ENCODE assay signal across 22 cellular contexts in genomic region chr20:1294497-1294896, GRCh38. TPM values are rescaled to one million over a fixed set of nuclear protein-coding genes. Genes with fewer than 3 reads are reported as not detected.
A peak's percentile ranks its signal among the peaks of the same experiment; 100 is the strongest.
DNase-seq lines count a peak whose midpoint lies in the region; ATAC-seq, FAIRE-seq and TF ChIP-seq lines count a peak whose summit lies in the region.
"Had no signal": no experiment of that assay in that cellular context is flagged by ENCODE, and none has a peak within 500 bp of the region (broad histone marks: within the 10 kb centered on the region; RNA-seq: fewer than 3 reads in every experiment).

No MANE protein-coding gene starts in this region.

- no peak overlapping the region for H3K4me3 ChIP-seq in H1 (ENCODE audit: extremely low read depth in 1 of 4, insufficient read depth in 2 of 4, low read depth in 3 of 4, low read length in 4 of 4)
- H3K4me3 ChIP-seq: K562 had no signal

- intact Hi-C loops in posterior vena cava (cut with DNase I) = loop anchor here in 1 of 2 donors (5.0 kb wide), 1 partner anchor 1138 kb away; no protein-coding TSS in a partner anchor

- in situ Hi-C loops in SK-MEL-5 (cut with HindIII; ENCODE audit: low pct_unique_long_range_greater_than_20kb, low sequenced_read_pairs) = no loop called here

- no peak overlapping the region for H4K5ac ChIP-seq in H1 (ENCODE audit: insufficient read length, low read depth, low read length)

- no peak for TF ChIP-seq RAD21 in H1 (IDR thresholded peaks at IDR 0.05 in 1 of 2, conservative IDR thresholded peaks at IDR 0.05 in 1 of 2; ENCODE audit: low read depth in 2 of 2, low read length in 2 of 2)

- H3K18ac ChIP-seq in H1 (ENCODE audit: extremely low read depth, low read length) = no peak overlapping the region

- H2BK20ac ChIP-seq in H1 (ENCODE audit: low read length) = no peak overlapping the region

- POLR2A ChIA-PET in H1 (lab: Charles Lee; ENCODE audit: partially characterized antibody) = no interaction called here

- H4K20me1 ChIP-seq in H1 (replicated peaks in 1 of 2; ENCODE audit: control insufficient read depth in 1 of 2, insufficient read depth in 2 of 2, low read length in 2 of 2) = peaks cover 0 to 2% of the 10 kb centered on the region in 2 experiments

- no peaks in the 10 kb centered on the region; a peak in 2 of 7 replicates for H3K27me3 ChIP-seq in H1 (replicated peaks in 1 of 4; ENCODE audit: control insufficient read depth in 3 of 4, extremely low read depth in 1 of 4, insufficient read depth in 3 of 4, low read length in 3 of 4)

- no peak overlapping the region for H2BK15ac ChIP-seq in H1 (ENCODE audit: low read length)

- H4K91ac ChIP-seq in H1 (replicated peaks; ENCODE audit: insufficient read length, low read length) = no peak overlapping the region

- H2BK120ac ChIP-seq in H1 (replicated peaks; ENCODE audit: low read depth, low read length) = no peak overlapping the region

- no peak overlapping the region for H2AK5ac ChIP-seq in H1 (ENCODE audit: low read depth, low read length)

- CTCF ChIA-PET in H1 (lab: Charles Lee; ENCODE audit: partially characterized antibody) = no interaction called here

- no peak overlapping the region for H2BK5ac ChIP-seq in H1 (ENCODE audit: low read depth, low read length)

- no peak for FAIRE-seq in H1 (lab: Jason Lieb, UNC)
- FAIRE-seq: K562 had no signal

- TF ChIP-seq POLR2A in H1 (IDR thresholded peaks at IDR 0.05; ENCODE audit: control extremely low read depth in 1 of 2, low read depth in 2 of 2, low read length in 2 of 2) = no peak

- H3K9me3 ChIP-seq in H1 (ENCODE audit: insufficient read depth in 2 of 2, low read depth in 1 of 2, low read length in 1 of 2) = no peaks in the 10 kb centered on the region

- no peak overlapping the region for H3K56ac ChIP-seq in H1 (replicated peaks; ENCODE audit: insufficient read length, low read depth, low read length)

- peak overlapping the region; percentile 43; the same call in 1 of the 2 replicates for H4K8ac ChIP-seq in H1 (ENCODE audit: extremely low read depth, insufficient read depth, low read length)

- no peaks in the 10 kb centered on the region for H3K79me2 ChIP-seq in H1 (ENCODE audit: control insufficient read depth in 1 of 2, insufficient read depth in 2 of 2, low read length in 2 of 2)

- no peak overlapping the region for H3K4me2 ChIP-seq in H1 (ENCODE audit: insufficient read depth in 1 of 2, low read depth in 2 of 2, low read length in 2 of 2)

- no peaks in the 10 kb centered on the region for H3K4me1 ChIP-seq in H1 (replicated peaks in 1 of 4; ENCODE audit: control insufficient read depth in 3 of 4, insufficient read depth in 4 of 4, low read length in 3 of 4)

- no peak overlapping the region for H3K27ac ChIP-seq in H1 (ENCODE audit: low read depth, low read length)
- H3K27ac ChIP-seq: 22Rv1, RWPE1 had no signal

- H2AFZ ChIP-seq in H1 (ENCODE audit: low read length) = no peak overlapping the region

- no peak overlapping the region for H3K14ac ChIP-seq in H1 (ENCODE audit: insufficient read length)

- no peaks in the 10 kb centered on the region for H3K23me2 ChIP-seq in H1 (ENCODE audit: low read depth, low read length)

- no peak for TF ChIP-seq CTCF in H1 (IDR thresholded peaks at IDR 0.05; ENCODE audit: control extremely low read depth in 1 of 3, insufficient read depth in 1 of 3, low read depth in 1 of 3, low read length in 3 of 3)

- H2BK12ac ChIP-seq in H1 (ENCODE audit: low read depth, low read length) = no peak overlapping the region

- 92% methylated on average over 8 of the region's 8 CpGs; no CpG with 5 or more reads in 1 of the 2 experiments for WGBS in H1 (ENCODE audit: extremely low coverage in 1 of 2, insufficient coverage in 1 of 2, insufficient read length in 1 of 2, insufficient replicate concordance in 2 of 2, low coverage in 1 of 2, low lambda C conversion rate in 2 of 2, missing lambda C conversion rate in 1 of 2), 2 experiments

- no peak overlapping the region for H3K9ac ChIP-seq in H1 (replicated peaks in 1 of 4; ENCODE audit: extremely low read depth in 1 of 4, low read depth in 3 of 4, low read length in 3 of 4)

- H3K79me1 ChIP-seq in H1 (ENCODE audit: low read depth, low read length) = no peaks in the 10 kb centered on the region

- no peaks in the 10 kb centered on the region for H3K36me3 ChIP-seq in H1 (ENCODE audit: control insufficient read depth in 2 of 4, insufficient read depth in 4 of 4, low read length in 3 of 4)

- no peak overlapping the region for H3K4ac ChIP-seq in H1 (replicated peaks; ENCODE audit: insufficient read length, low read depth, low read length)

- no peak for ATAC-seq in HG03045 (IDR thresholded peaks at IDR 0.05; ENCODE audit: unreplicated experiment)
- ATAC-seq: K562 had no signal

- DNase-seq in NCI-H2029 (lab: John Stamatoyannopoulos, UW) (peak; percentile 56), NCI-H2029 treated with DMSO at 0.1 percent for 48 hours (lab: John Stamatoyannopoulos, UW) (no peak), SK-MEL-5 (ENCODE audit: low read depth, low spot score) (peak; percentile 4), H1 (ENCODE audit: low read depth in 1 of 2, low spot score in 2 of 2) (no peak), posterior vena cava (ENCODE audit: low spot score) (peak; percentile 78), NCI-H1048 (lab: John Stamatoyannopoulos, UW) (no peak)
- no peak for DNase-seq in stimulated activated CD4-positive, alpha-beta T cell treated with anti-CD3 and anti-CD28 coated beads, Interleukin-15, amount 100 ng/mL, for 24 hours
- DNase-seq: CD4-positive, CD25-positive, alpha-beta regulatory T cell; DMS153; H7; Kasumi-1; NCI-H1105; NCI-H1436 treated with DMSO at 0.1 percent for 48 hours; NCI-H1930; NCI-H446 treated with DMSO at 0.1 percent for 48 hours; NCI-H526; NCI-H82; SHP77 had no signal

- no peak for TF ChIP-seq EP300 in H1 (IDR thresholded peaks at IDR 0.05; ENCODE audit: borderline replicate concordance in 1 of 2, low read depth in 2 of 2, low read length in 2 of 2)

- H3K23ac ChIP-seq in H1 (ENCODE audit: insufficient read length) = no peak overlapping the region

TF ChIP-seq in H1, 55 proteins besides CTCF, POLR2A, EP300 and RAD21 (continues in another document):
- no peak for TF ChIP-seq MAX (IDR thresholded peaks at IDR 0.05)
- TF ChIP-seq SP4 (IDR thresholded peaks at IDR 0.05; ENCODE audit: low read length) = no peak
- no peak for TF ChIP-seq PHF8 (conservative IDR thresholded peaks at IDR 0.05; ENCODE audit: low read depth, low read length)
- no peak for TF ChIP-seq ZNF274 (IDR thresholded peaks at IDR 0.05; ENCODE audit: borderline replicate concordance, extremely low read depth, low read length)
- no peak for TF ChIP-seq USF2 (IDR thresholded peaks at IDR 0.05; ENCODE audit: low read length)
- TF ChIP-seq EGR1 (IDR thresholded peaks at IDR 0.05; ENCODE audit: borderline replicate concordance, low read depth, low read length) = no peak
- TF ChIP-seq SP2 (IDR thresholded peaks at IDR 0.05; ENCODE audit: low read length) = no peak
- no peak for TF ChIP-seq TCF12 (IDR thresholded peaks at IDR 0.05; ENCODE audit: low read depth, low read length)
- TF ChIP-seq E2F6 (IDR thresholded peaks at IDR 0.05) = no peak

RNA-seq across cellular contexts. Expression of gene SNPH, which starts 28.4 kb away (rescaled TPM):
- total RNA-seq in SK-MEL-5 (2014; rRNA removed; shearing (Covaris generic)) = 9.4 and 10.7 TPM in 2 replicates
- polyA plus RNA-seq in SK-MEL-5 (2015; cell fraction: cytosol; rRNA removed) = 13.2 and 15.7 TPM in 2 replicates
- polyA plus RNA-seq in SK-MEL-5 (2015; cell fraction: nucleus; rRNA removed) = 12.8 and 17.3 TPM in 2 replicates
- total RNA-seq in H1 (2021; fragmentation: NEBNext Ultra II Directional; extraction: Animal tissue kit (Norgen Biotek cat#: 25700)) = 4.0 and 4.9 TPM in 2 replicates
- 0.98 and 1.5 TPM in 2 replicates for polyA plus RNA-seq in H1 (2011; rRNA removed)
- polyA plus RNA-seq in H1 (2011; cell fraction: cytosol; rRNA removed) = 1.0 TPM
- 2.5 TPM for polyA plus RNA-seq in H1 (2011; cell fraction: nucleus; rRNA removed)
- 2.0 to 3.4 TPM (median 3.1 TPM) in 4 replicates for polyA plus RNA-seq in H1 (2012, experiment 1 of 2)
- 2.5 TPM for polyA plus RNA-seq in H1 (2012, experiment 2 of 2)
- polyA plus RNA-seq in H1 (2013, experiment 1 of 2) = 1.8 TPM
- 1.7 TPM for polyA plus RNA-seq in H1 (2013, experiment 2 of 2)
- 0.50 and 0.59 TPM in 2 replicates for polyA minus RNA-seq in H1 (2011; rRNA and poly(A)+ RNA removed)
- 1.2 TPM for polyA minus RNA-seq in H1 (2011; cell fraction: cytosol; rRNA and poly(A)+ RNA removed)
- 2.1 TPM for polyA minus RNA-seq in H1 (2011; cell fraction: nucleus; rRNA and poly(A)+ RNA removed)
- 10 to 100 TPM in 1 of 2 donors, 1 to 10 TPM in 1; 8.9 to 11.9 TPM for total RNA-seq in posterior vena cava

RNA-seq across cellular contexts. Expression of gene SDCBP2, which starts 34.4 kb away (rescaled TPM):
- total RNA-seq in SK-MEL-5 (2014; rRNA removed; shearing (Covaris generic)) = 0.32 and 0.50 TPM in 2 replicates
- 0.19 and 0.69 TPM in 2 replicates for polyA plus RNA-seq in SK-MEL-5 (2015; cell fraction: cytosol; rRNA removed)
- polyA plus RNA-seq in SK-MEL-5 (2015; cell fraction: nucleus; rRNA removed) = 0.26 and 0.76 TPM in 2 replicates
- 3.6 and 4.2 TPM in 2 replicates for total RNA-seq in H1 (2021; fragmentation: NEBNext Ultra II Directional; extraction: Animal tissue kit (Norgen Biotek cat#: 25700))
- polyA plus RNA-seq in H1 (2011; rRNA removed) = 5.9 and 6.7 TPM in 2 replicates
- 7.0 TPM for polyA plus RNA-seq in H1 (2011; cell fraction: cytosol; rRNA removed)
- 5.8 TPM for polyA plus RNA-seq in H1 (2011; cell fraction: nucleus; rRNA removed)
- polyA plus RNA-seq in H1 (2012, experiment 1 of 2) = 3.0 to 6.0 TPM (median 5.0 TPM) in 4 replicates
- 3.0 TPM for polyA plus RNA-seq in H1 (2012, experiment 2 of 2)
- polyA plus RNA-seq in H1 (2013, experiment 1 of 2) = 3.0 TPM
- 2.9 TPM for polyA plus RNA-seq in H1 (2013, experiment 2 of 2)
- 1.4 and 1.5 TPM in 2 replicates for polyA minus RNA-seq in H1 (2011; rRNA and poly(A)+ RNA removed)
- polyA minus RNA-seq in H1 (2011; cell fraction: cytosol; rRNA and poly(A)+ RNA removed) = 2.7 TPM
- 1.1 TPM for polyA minus RNA-seq in H1 (2011; cell fraction: nucleus; rRNA and poly(A)+ RNA removed)
- 1 to 10 TPM; 3.1 to 5.4 TPM for total RNA-seq in posterior vena cava

Comparison
In these comparisons a context has a peak if more than half of its experiments do, and no peak if none do; other contexts are left out.
1. DNase-seq: peak in NCI-H2029 (single experiment), SK-MEL-5 (single experiment) and posterior vena cava (single experiment); none in NCI-H2029 treated with DMSO at 0.1 percent for 48 hours (single experiment), H1 (0 of 2), stimulated activated CD4-positive, alpha-beta T cell treated with anti-CD3 and anti-CD28 coated beads, Interleukin-15, amount 100 ng/mL, for 24 hours (single experiment) and NCI-H1048 (single experiment).